ENCODE assay signal across 26 cellular contexts in genomic region chr7:3691478-3692151, GRCh38.
DNase-seq lines count a peak whose midpoint lies in the region; ATAC-seq, FAIRE-seq and TF ChIP-seq lines count a peak whose summit lies in the region.
"Had no signal": no experiment of that assay in that cellular context is flagged by ENCODE, and none has a peak within 500 bp of the region (broad histone marks: within the 10 kb centered on the region; RNA-seq: fewer than 3 reads in every experiment).

No MANE protein-coding gene starts in this region.

- no peak for ATAC-seq in GM18520 (IDR thresholded peaks at IDR 0.05; ENCODE audit: unreplicated experiment)
- ATAC-seq: HCT116, K562, T-cell had no signal

- H3K4me3 ChIP-seq in HUES48 (ENCODE audit: low read depth, low read length) (no peak overlapping the region), H1 (ENCODE audit: extremely low read depth in 1 of 4, insufficient read depth in 2 of 4, low read depth in 3 of 4, low read length in 4 of 4) (no peak overlapping the region)
- H3K4me3 ChIP-seq: K562, SJSA1 had no signal

- no peaks in the 10 kb centered on the region for H3K79me2 ChIP-seq in H1 (ENCODE audit: control insufficient read depth in 1 of 2, insufficient read depth in 2 of 2, low read length in 2 of 2)

- no peaks in the 10 kb centered on the region for H3K27me3 ChIP-seq in HUES48 (ENCODE audit: control insufficient read depth, insufficient read depth, low read length)
- H3K27me3 ChIP-seq in H1 (replicated peaks in 1 of 4; ENCODE audit: control insufficient read depth in 3 of 4, extremely low read depth in 1 of 4, insufficient read depth in 3 of 4, low read length in 3 of 4): no peaks in the 10 kb centered on the region
- H3K27me3 ChIP-seq: BE2C, SJSA1 had no signal

- H2BK5ac ChIP-seq in H1 (ENCODE audit: low read depth, low read length): no peak overlapping the region

- no peak overlapping the region for H4K8ac ChIP-seq in H1 (ENCODE audit: extremely low read depth, insufficient read depth, low read length)

- DNase-seq in NCI-H146 treated with DMSO at 0.1 percent for 48 hours (lab: John Stamatoyannopoulos, UW; ENCODE audit: unreplicated experiment): peak; percentile 85
- no peak for DNase-seq in H1 (ENCODE audit: low read depth in 1 of 2, low spot score in 2 of 2)
- no peak for DNase-seq in progenitor cell of endocrine pancreas (ENCODE audit: low spot score, unreplicated experiment)
- no peak for DNase-seq in COLO829 (ENCODE audit: low spot score)
- no peak for DNase-seq in NCI-H2171 treated with DMSO at 0.1 percent for 48 hours (lab: John Stamatoyannopoulos, UW)
- DNase-seq in activated CD8-positive, alpha-beta memory T cell treated with anti-CD3 and anti-CD28 coated beads, Interleukin-2, amount 50 U/mL, for 4 hours: no peak
- DNase-seq: ACHN; BE2C; CD8-positive, alpha-beta memory T cell; DMS153; DND-41; Kasumi-1; NCI-H1092 treated with DMSO at 0.1 percent for 48 hours; NCI-H1694; NCI-H2029 treated with DMSO at 0.1 percent for 48 hours; NCI-H526 treated with DMSO at 0.1 percent for 48 hours; Right ventricle myocardium superior; RPMI8226; T-cell had no signal

- peak overlapping the region; percentile 28 to 38; a peak in 2 of 4 replicates for H3K4me2 ChIP-seq in H1 (ENCODE audit: insufficient read depth in 1 of 2, low read depth in 2 of 2, low read length in 2 of 2)

- no peak overlapping the region for H2BK20ac ChIP-seq in H1 (ENCODE audit: low read length)

- H3K4me1 ChIP-seq in HUES48 (ENCODE audit: control insufficient read depth, insufficient read depth, low read length): peaks cover 24% of the 10 kb centered on the region
- H3K4me1 ChIP-seq in H1 (replicated peaks in 1 of 4; ENCODE audit: control insufficient read depth in 3 of 4, insufficient read depth in 4 of 4, low read length in 3 of 4): peaks cover 0 to 11% (median 3%) of the 10 kb centered on the region in 4 experiments; a peak in 4 of 7 replicates
- H3K4me1 ChIP-seq: BE2C, SJSA1 had no signal

- H3K27ac ChIP-seq in HUES48 (ENCODE audit: low read depth, low read length) (peak overlapping the region; percentile 16), H1 (ENCODE audit: low read depth, low read length) (no peak overlapping the region)
- H3K27ac ChIP-seq: SJSA1 had no signal

- no peak overlapping the region for H4K5ac ChIP-seq in H1 (ENCODE audit: insufficient read length, low read depth, low read length)

- H3K4me1 Mint-ChIP-seq in progenitor cell of endocrine pancreas (ENCODE audit: low read depth): peaks cover 13% of the 10 kb centered on the region
- H3K4me1 Mint-ChIP-seq: CD8-positive, alpha-beta memory T cell had no signal

- no peak overlapping the region for H2BK12ac ChIP-seq in H1 (ENCODE audit: low read depth, low read length)

- H3K56ac ChIP-seq in H1 (replicated peaks; ENCODE audit: insufficient read length, low read depth, low read length): no peak overlapping the region

- H2BK120ac ChIP-seq in H1 (replicated peaks; ENCODE audit: low read depth, low read length): no peak overlapping the region

- H2BK15ac ChIP-seq in H1 (ENCODE audit: low read length): no peak overlapping the region

- H3K4ac ChIP-seq in H1 (replicated peaks; ENCODE audit: insufficient read length, low read depth, low read length): no peak overlapping the region

- no peaks in the 10 kb centered on the region for H3K79me1 ChIP-seq in H1 (ENCODE audit: low read depth, low read length)

- peaks cover 8% of the 10 kb centered on the region for H3K9me3 Mint-ChIP-seq in progenitor cell of endocrine pancreas (ENCODE audit: low read depth)

- H3K27me3 Mint-ChIP-seq in progenitor cell of endocrine pancreas: no peaks in the 10 kb centered on the region

- peak overlapping the region; percentile 11; the same call in 1 of the 2 replicates for H3K9ac ChIP-seq in HUES48 (ENCODE audit: low read depth, low read length)
- no peak overlapping the region for H3K9ac ChIP-seq in H1 (replicated peaks in 1 of 4; ENCODE audit: extremely low read depth in 1 of 4, low read depth in 3 of 4, low read length in 3 of 4)

- H3K4me3 Mint-ChIP-seq in progenitor cell of endocrine pancreas (ENCODE audit: low read depth): no peak overlapping the region
- H3K4me3 Mint-ChIP-seq: CD14-positive monocyte; CD8-positive, alpha-beta memory T cell; T-cell had no signal

- TF ChIP-seq CTCF in H1 (IDR thresholded peaks at IDR 0.05; ENCODE audit: control extremely low read depth in 1 of 3, insufficient read depth in 1 of 3, low read depth in 1 of 3, low read length in 3 of 3) (no peak), progenitor cell of endocrine pancreas (IDR thresholded peaks at IDR 0.05; ENCODE audit: unreplicated experiment) (no peak)

- H3K27ac Mint-ChIP-seq in progenitor cell of endocrine pancreas: peak overlapping the region; percentile 22
- H3K27ac Mint-ChIP-seq: CD14-positive monocyte; CD8-positive, alpha-beta memory T cell; T-cell had no signal

- H2AK5ac ChIP-seq in H1 (ENCODE audit: low read depth, low read length): no peak overlapping the region

- TF ChIP-seq RAD21 in H1 (IDR thresholded peaks at IDR 0.05 in 1 of 2, conservative IDR thresholded peaks at IDR 0.05 in 1 of 2; ENCODE audit: low read depth in 2 of 2, low read length in 2 of 2): no peak

- no peak for TF ChIP-seq EP300 in H1 (IDR thresholded peaks at IDR 0.05; ENCODE audit: borderline replicate concordance in 1 of 2, low read depth in 2 of 2, low read length in 2 of 2)

- no peak for FAIRE-seq in H1 (lab: Jason Lieb, UNC)
- FAIRE-seq: GM18507, K562 had no signal

- H3K14ac ChIP-seq in H1 (ENCODE audit: insufficient read length): no peak overlapping the region

- TF ChIP-seq POLR2A in H1 (IDR thresholded peaks at IDR 0.05; ENCODE audit: control extremely low read depth in 1 of 2, low read depth in 2 of 2, low read length in 2 of 2): no peak

- POLR2A ChIA-PET in H1 (lab: Charles Lee; ENCODE audit: partially characterized antibody): no interaction called here

- no peaks in the 10 kb centered on the region for H3K23me2 ChIP-seq in H1 (ENCODE audit: low read depth, low read length)

- H3K23ac ChIP-seq in H1 (ENCODE audit: insufficient read length): no peak overlapping the region

- H2AFZ ChIP-seq in H1 (ENCODE audit: low read length): no peak overlapping the region

- no peak overlapping the region for H3K18ac ChIP-seq in H1 (ENCODE audit: extremely low read depth, low read length)

- H4K91ac ChIP-seq in H1 (replicated peaks; ENCODE audit: insufficient read length, low read length): no peak overlapping the region

- CTCF ChIA-PET in H1 (lab: Charles Lee; ENCODE audit: partially characterized antibody): interaction anchor here (10.7 kb wide), 1 partner anchor 18 kb away, joined by 63 read pairs; no protein-coding TSS in a partner anchor

- 49% methylated on average over 5 of the region's 5 CpGs; no CpG with 5 or more reads in 1 of the 2 experiments for WGBS in H1 (ENCODE audit: extremely low coverage in 1 of 2, insufficient coverage in 1 of 2, insufficient read length in 1 of 2, insufficient replicate concordance in 2 of 2, low coverage in 1 of 2, low lambda C conversion rate in 2 of 2, missing lambda C conversion rate in 1 of 2), 2 experiments

- H3K36me3 ChIP-seq in HUES48 (ENCODE audit: control insufficient read depth, insufficient read depth, low read length) (no peaks in the 10 kb centered on the region), H1 (ENCODE audit: control insufficient read depth in 2 of 4, insufficient read depth in 4 of 4, low read length in 3 of 4) (no peaks in the 10 kb centered on the region)
- H3K36me3 ChIP-seq: BE2C, SJSA1 had no signal

- no peaks in the 10 kb centered on the region for H4K20me1 ChIP-seq in H1 (replicated peaks in 1 of 2; ENCODE audit: control insufficient read depth in 1 of 2, insufficient read depth in 2 of 2, low read length in 2 of 2)

- peaks cover 13% of the 10 kb centered on the region for H3K36me3 Mint-ChIP-seq in progenitor cell of endocrine pancreas (ENCODE audit: insufficient read depth)
- H3K36me3 Mint-ChIP-seq: CD14-positive monocyte; CD8-positive, alpha-beta memory T cell; T-cell had no signal

- H3K9me3 ChIP-seq in HUES48 (ENCODE audit: control insufficient read depth, insufficient read depth, low read length) (no peaks in the 10 kb centered on the region), H1 (ENCODE audit: insufficient read depth in 2 of 2, low read depth in 1 of 2, low read length in 1 of 2) (0 out of 4 replicates have a peak, but pooled peaks cover 0 to 4% of the 10 kb centered on the region in 2 experiments)
- H3K9me3 ChIP-seq: BE2C, SJSA1 had no signal

TF ChIP-seq in H1, 55 proteins besides CTCF, POLR2A, EP300 and RAD21:
- TF ChIP-seq ATF3 (IDR thresholded peaks at IDR 0.05; ENCODE audit: insufficient read depth, low read depth, low read length) (no peak), CBX5 (IDR thresholded peaks at IDR 0.05; ENCODE audit: low read depth, low read length) (no peak), MAFK (IDR thresholded peaks at IDR 0.05; ENCODE audit: low read depth, low read length) (peak; percentile 58; the same call in 1 of the 2 replicates), KDM1A (IDR thresholded peaks at IDR 0.05; ENCODE audit: borderline replicate concordance, low read length) (no peak), BACH1 (IDR thresholded peaks at IDR 0.05; ENCODE audit: low read length) (peak; percentile 95), CHD1 (IDR thresholded peaks at IDR 0.05; ENCODE audit: low read depth, low read length) (no peak), HDAC6 (IDR thresholded peaks at IDR 0.05; ENCODE audit: low read depth, low read length) (no peak), SAP30 (IDR thresholded peaks at IDR 0.05; ENCODE audit: insufficient read depth, insufficient replicate concordance, low read length) (no peak), USF2 (IDR thresholded peaks at IDR 0.05; ENCODE audit: low read length) (no peak)
